In the genomic region with DNA sequence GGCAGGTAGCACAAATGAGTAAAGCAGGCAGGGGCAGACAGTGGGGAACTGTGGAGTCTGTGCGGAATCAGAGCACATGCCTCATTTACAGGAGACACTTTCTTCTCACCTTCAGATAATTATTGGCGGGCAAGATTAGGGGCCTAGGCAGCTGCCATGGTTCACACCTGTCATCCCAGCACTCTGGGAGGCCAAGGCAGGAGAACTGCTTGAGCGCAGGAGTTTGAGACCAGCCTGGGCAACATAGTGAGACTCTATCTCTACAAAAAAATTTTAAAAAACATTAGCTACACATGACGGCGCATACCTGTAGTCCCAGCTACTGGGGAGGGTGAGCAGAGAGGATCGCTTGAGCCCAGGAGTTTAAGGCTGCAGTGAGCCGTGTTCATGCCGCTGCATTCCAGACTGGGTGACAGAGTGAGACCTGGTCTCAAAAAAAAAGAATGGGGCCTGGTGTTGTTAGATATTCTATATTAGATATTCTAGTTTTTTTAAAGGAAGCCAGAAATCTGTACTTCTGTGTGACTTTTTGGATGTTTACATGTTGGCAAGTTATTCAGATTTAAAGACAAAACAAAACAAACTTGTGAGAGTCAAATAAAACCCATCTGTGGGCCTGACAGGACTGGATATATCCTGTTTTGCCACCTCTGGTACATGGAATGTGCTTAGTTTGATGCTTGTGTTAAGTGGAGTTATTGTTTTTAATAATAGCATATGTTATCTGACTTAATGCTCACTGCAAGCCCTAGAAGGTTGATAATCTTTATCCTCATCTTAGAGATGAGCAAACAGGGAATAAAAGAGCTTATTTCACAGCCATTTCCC, we compare ENCODE assay signal across 1 cellular context.
TF ChIP-seq lines count a peak whose summit lies in the region.

No MANE protein-coding gene starts in this region.

TF ChIP-seq in HepG2, 621 proteins besides CTCF, POLR2A, EP300 and RAD21:
- no peak for TF ChIP-seq ZNF841 (CRISPR knock-in tag; IDR thresholded peaks at IDR 0.05; ENCODE audit: borderline replicate concordance)
- no peak for TF ChIP-seq ZNF350 (CRISPR knock-in tag; IDR thresholded peaks at IDR 0.05; ENCODE audit: borderline replicate concordance, low read depth)
- no peak for TF ChIP-seq ZNF598 (CRISPR knock-in tag; IDR thresholded peaks at IDR 0.05; ENCODE audit: borderline replicate concordance)
- no peak for TF ChIP-seq ETV5 (CRISPR knock-in tag; IDR thresholded peaks at IDR 0.05; ENCODE audit: borderline replicate concordance)
- TF ChIP-seq ZMYM3 (CRISPR knock-in tag; IDR thresholded peaks at IDR 0.05) = no peak
- TF ChIP-seq ZNF33A (CRISPR knock-in tag; IDR thresholded peaks at IDR 0.05; ENCODE audit: borderline replicate concordance) = no peak
- TF ChIP-seq, protein P1, sequence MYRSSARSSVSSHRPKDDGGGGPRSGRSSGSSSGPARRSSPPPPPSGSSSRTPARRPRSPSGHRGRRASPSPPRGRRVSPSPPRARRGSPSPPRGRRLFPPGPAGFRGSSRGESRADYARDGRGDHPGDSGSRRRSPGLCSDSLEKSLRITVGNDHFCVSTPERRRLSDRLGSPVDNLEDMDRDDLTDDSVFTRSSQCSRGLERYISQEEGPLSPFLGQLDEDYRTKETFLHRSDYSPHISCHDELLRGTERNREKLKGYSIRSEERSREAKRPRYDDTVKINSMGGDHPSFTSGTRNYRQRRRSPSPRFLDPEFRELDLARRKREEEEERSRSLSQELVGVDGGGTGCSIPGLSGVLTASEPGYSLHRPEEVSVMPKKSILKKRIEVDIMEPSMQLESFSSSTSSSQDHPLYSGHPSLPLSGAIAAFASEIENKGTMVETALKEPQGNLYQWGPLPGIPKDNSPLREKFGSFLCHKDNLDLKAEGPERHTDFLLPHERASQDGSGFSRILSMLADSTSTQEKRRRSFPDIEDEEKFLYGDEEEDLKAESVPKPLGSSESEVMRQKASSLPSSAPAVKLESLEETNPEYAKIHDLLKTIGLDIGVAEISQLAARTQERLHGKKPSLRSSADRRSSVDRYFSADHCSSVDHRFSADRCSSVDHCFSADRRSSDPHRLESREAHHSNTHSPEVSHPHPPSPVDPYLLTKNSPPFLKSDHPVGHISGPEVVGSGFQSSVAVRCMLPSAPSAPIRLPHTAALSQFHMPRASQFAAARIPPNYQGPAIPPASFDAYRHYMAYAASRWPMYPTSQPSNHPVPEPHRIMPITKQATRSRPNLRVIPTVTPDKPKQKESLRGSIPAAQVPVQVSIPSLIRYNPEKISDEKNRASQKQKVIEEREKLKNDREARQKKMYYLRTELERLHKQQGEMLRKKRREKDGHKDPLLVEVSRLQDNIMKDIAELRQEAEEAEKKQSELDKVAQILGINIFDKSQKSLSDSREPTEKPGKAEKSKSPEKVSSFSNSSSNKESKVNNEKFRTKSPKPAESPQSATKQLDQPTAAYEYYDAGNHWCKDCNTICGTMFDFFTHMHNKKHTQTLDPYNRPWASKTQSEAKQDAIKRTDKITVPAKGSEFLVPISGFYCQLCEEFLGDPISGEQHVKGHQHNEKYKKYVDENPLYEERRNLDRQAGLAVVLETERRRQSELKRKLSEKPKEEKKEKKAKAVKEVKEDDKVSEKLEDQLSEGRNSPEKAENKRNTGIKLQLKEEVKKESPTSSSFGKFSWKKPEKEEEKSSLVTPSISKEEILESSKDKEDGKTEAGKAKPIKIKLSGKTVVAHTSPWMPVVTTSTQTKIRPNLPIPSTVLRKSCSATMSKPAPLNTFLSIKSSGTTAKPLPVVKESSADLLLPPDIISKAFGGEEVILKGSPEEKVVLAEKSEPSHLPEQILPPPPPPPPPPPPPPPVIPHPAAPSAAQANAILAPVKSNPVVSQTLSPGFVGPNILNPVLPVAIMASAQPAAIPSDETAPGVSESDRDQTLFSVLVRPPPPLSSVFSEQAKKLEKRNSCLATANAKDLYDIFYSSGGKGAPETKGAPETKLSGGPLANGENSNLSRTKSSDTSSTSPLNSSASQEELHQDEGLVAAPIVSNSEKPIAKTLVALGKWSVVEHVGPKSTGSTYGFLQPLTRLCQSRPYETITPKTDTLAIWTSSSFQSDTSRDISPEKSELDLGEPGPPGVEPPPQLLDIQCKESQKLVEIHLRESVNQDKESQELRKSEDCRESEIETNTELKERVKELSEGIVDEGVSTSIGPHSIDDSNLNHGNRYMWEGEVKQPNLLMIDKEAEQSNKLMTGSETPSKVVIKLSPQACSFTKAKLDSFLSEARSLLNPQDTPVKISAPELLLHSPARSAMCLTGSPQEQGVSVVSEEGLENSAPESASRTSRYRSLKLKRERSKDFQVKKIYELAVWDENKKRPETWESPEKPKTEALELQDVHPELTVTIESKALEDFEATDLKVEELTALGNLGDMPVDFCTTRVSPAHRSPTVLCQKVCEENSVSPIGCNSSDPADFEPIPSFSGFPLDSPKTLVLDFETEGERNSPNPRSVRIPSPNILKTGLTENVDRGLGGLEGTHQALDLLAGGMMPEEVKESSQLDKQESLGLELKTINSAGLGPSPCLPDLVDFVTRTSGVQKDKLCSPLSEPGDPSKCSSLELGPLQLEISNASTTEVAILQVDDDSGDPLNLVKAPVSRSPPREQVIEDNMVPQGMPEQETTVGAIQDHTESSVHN (CRISPR knock-in tag; IDR thresholded peaks at IDR 0.05) = no peak
- no peak for TF ChIP-seq ZBTB20 (CRISPR knock-in tag; IDR thresholded peaks at IDR 0.05; ENCODE audit: borderline replicate concordance, low read depth)
- TF ChIP-seq TBP (CRISPR knock-in tag; IDR thresholded peaks at IDR 0.05) = no peak
- TF ChIP-seq HOXA7 (CRISPR knock-in tag; IDR thresholded peaks at IDR 0.05) = no peak
- TF ChIP-seq PHB2 (IDR thresholded peaks at IDR 0.05; ENCODE audit: partially characterized antibody) = no peak
- no peak for TF ChIP-seq ZNF816 (CRISPR knock-in tag; IDR thresholded peaks at IDR 0.05; ENCODE audit: borderline replicate concordance)
- no peak for TF ChIP-seq SOX5 (CRISPR knock-in tag; IDR thresholded peaks at IDR 0.05; ENCODE audit: borderline replicate concordance)
- no peak for TF ChIP-seq ELF4 (CRISPR knock-in tag; IDR thresholded peaks at IDR 0.05; ENCODE audit: borderline replicate concordance)
